ENCODE assay signal across 31 cellular contexts in the genomic region with DNA sequence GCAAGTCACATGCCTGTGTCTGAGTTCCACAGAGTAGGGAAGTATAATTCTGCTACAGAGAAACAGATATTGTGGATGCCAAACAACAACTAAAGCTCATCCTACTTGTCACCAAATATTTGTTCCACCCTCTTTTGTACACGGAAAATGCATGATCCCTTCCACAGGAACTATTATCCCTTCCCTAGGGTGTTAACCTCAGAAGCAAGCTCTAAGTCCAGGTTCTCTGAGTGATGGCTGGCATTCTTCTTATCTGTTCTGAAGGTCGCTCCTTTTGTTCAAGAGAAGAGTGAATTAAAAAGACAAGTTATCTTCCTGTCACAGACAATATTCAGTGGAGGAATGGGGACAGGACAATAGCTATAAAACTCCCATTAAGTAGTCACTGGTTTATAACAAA.
"Had no signal": no experiment of that assay in that cellular context is flagged by ENCODE, and none has a peak within 500 bp of the region (broad histone marks: within the 10 kb centered on the region; RNA-seq: fewer than 3 reads in every experiment).

No MANE protein-coding gene starts in this region.

- H3K4me1 ChIP-seq: adrenal gland, ascending aorta, breast epithelium, esophagus muscularis mucosa, foreskin keratinocyte, gastrocnemius medialis, heart left ventricle had no signal

- DNase-seq: activated B cell treated with CpG ODN at 0.5 μM for 24 hours; activated CD4-positive, alpha-beta T cell treated with anti-CD3 and anti-CD28 coated beads for 48 hours; activated CD4-positive, alpha-beta T cell treated with anti-CD3 and anti-CD28 coated beads, Interleukin-2, amount 50 U/mL, for 1 hour; activated CD4-positive, alpha-beta T cell treated with anti-CD3 and anti-CD28 coated beads, Interleukin-2, amount 50 U/mL, for 48 hours; activated CD8-positive, alpha-beta memory T cell treated with anti-CD3 and anti-CD28 coated beads for 24 hours; activated CD8-positive, alpha-beta T cell treated with anti-CD3 and anti-CD28 coated beads for 36 hours; activated effector memory CD4-positive, alpha-beta T cell treated with Interleukin-2 at 50 U/mL for 16 hours; activated gamma-delta T cell treated with Interleukin-2 at 50 U/mL for 16 hours; activated naive CD4-positive, alpha-beta T cell treated with anti-CD3 and anti-CD28 coated beads, Interleukin-2, amount 50 U/mL, for 16 hours; activated naive CD4-positive, alpha-beta T cell treated with Interleukin-2 at 50 U/mL for 16 hours; activated T-cell treated with anti-CD3 and anti-CD28 coated beads, Interleukin-2, amount 50 U/mL, for 4 hours; adrenal gland; amygdala; central memory CD4-positive, alpha-beta T cell; cerebellar nuclear complex; effector CD4-positive, alpha-beta T cell; effector memory CD8-positive, alpha-beta T cell; erythroblast; foreskin keratinocyte; gastrocnemius medialis; glutamatergic neuron; heart left ventricle; T-helper 1 cell; T-helper 17 cell; T1000; WERI-Rb-1 had no signal

- H3K4me3 ChIP-seq: adrenal gland, ascending aorta, breast epithelium, cardiac muscle cell, coronary artery, esophagus muscularis mucosa, gastrocnemius medialis, heart left ventricle had no signal

- H3K36me3 ChIP-seq: adrenal gland, ascending aorta, breast epithelium, cardiac muscle cell, esophagus muscularis mucosa, gastrocnemius medialis, heart left ventricle, WERI-Rb-1 had no signal

- H3K27me3 ChIP-seq: adrenal gland, ascending aorta, breast epithelium, cardiac muscle cell, esophagus muscularis mucosa, foreskin keratinocyte, gastrocnemius medialis, heart left ventricle had no signal

- H3K9me3 ChIP-seq: adrenal gland, breast epithelium, gastrocnemius medialis had no signal

- H3K27ac ChIP-seq: adrenal gland, ascending aorta, breast epithelium, cardiac muscle cell, coronary artery, esophagus muscularis mucosa, foreskin keratinocyte, gastrocnemius medialis, heart left ventricle, WERI-Rb-1 had no signal
